In genomic region chr15:72888211-72888610, GRCh38 we compare ENCODE assay signal across 29 cellular contexts.
"Had no signal": no experiment of that assay in that cellular context is flagged by ENCODE, and none has a peak within 500 bp of the region (broad histone marks: within the 10 kb centered on the region; RNA-seq: fewer than 3 reads in every experiment).

No MANE protein-coding gene starts in this region.

- H3K27ac ChIP-seq: neutrophil, ovary, parathyroid adenoma, psoas muscle, right lobe of liver, sigmoid colon, stomach, thoracic aorta, thyroid gland, tibial nerve, upper lobe of left lung, vagina had no signal

- H3K36me3 Mint-ChIP-seq: stimulated activated effector memory CD8-positive, alpha-beta T cell treated with anti-CD3 and anti-CD28 coated beads, Interleukin-12 subunit alpha, Interleukin-12 subunit beta, amount 100 ng/mL, for 72 hours; stimulated activated naive B cell treated with anti-CD40 and anti-IgM and Interleukin-4, amounts not matched to agents 10 μg/mL and 1 μg/mL and 100 μg/mL, for 72 hours had no signal

- H3K4me3 ChIP-seq: ovary, psoas muscle, right lobe of liver, sigmoid colon, stomach, thoracic aorta, thyroid gland, tibial nerve, upper lobe of left lung, vagina had no signal

- H3K9me3 ChIP-seq: neutrophil, ovary, right lobe of liver, sigmoid colon, thoracic aorta, thyroid gland, upper lobe of left lung, vagina had no signal

- H3K27ac Mint-ChIP-seq: naive thymus-derived CD8-positive, alpha-beta T cell; natural killer cell treated with Interleukin-12 subunit alpha and Interleukin-12 subunit beta and Interleukin-15 and Interleukin-18, amount 100 ng/mL, for 72 hours; nephron progenitor cell; progenitor cell of endocrine pancreas; stimulated activated effector memory CD8-positive, alpha-beta T cell treated with anti-CD3 and anti-CD28 coated beads, Interleukin-12 subunit alpha, Interleukin-12 subunit beta, amount 100 ng/mL, for 72 hours; stimulated activated naive B cell treated with anti-CD40 and anti-IgM and Interleukin-4, amounts not matched to agents 10 μg/mL and 1 μg/mL and 100 μg/mL, for 72 hours; stimulated activated naive CD8-positive, alpha-beta T cell treated with anti-CD3 and anti-CD28 coated beads, Interleukin-15, Interleukin-2, amounts not matched to agents 100 ng/mL and 50 ng/mL, for 24 hours had no signal

- H3K4me1 ChIP-seq: parathyroid adenoma, psoas muscle, right lobe of liver, sigmoid colon, stomach, thyroid gland, tibial nerve, upper lobe of left lung, vagina had no signal

- H3K4me3 Mint-ChIP-seq: naive thymus-derived CD8-positive, alpha-beta T cell; natural killer cell treated with Interleukin-12 subunit alpha and Interleukin-12 subunit beta and Interleukin-15 and Interleukin-18, amount 100 ng/mL, for 72 hours; nephron progenitor cell; neural crest cell; stimulated activated effector memory CD8-positive, alpha-beta T cell treated with anti-CD3 and anti-CD28 coated beads, Interleukin-12 subunit alpha, Interleukin-12 subunit beta, amount 100 ng/mL, for 72 hours; stimulated activated naive B cell treated with anti-CD40 and anti-IgM and Interleukin-4, amounts not matched to agents 10 μg/mL and 1 μg/mL and 100 μg/mL, for 72 hours; stimulated activated naive CD8-positive, alpha-beta T cell treated with anti-CD3 and anti-CD28 coated beads, Interleukin-15, Interleukin-2, amounts not matched to agents 100 ng/mL and 50 ng/mL, for 24 hours had no signal

- H3K9me3 Mint-ChIP-seq: natural killer cell treated with Interleukin-12 subunit alpha and Interleukin-12 subunit beta and Interleukin-15 and Interleukin-18, amount 100 ng/mL, for 72 hours had no signal

- H3K36me3 ChIP-seq: neutrophil, ovary, right lobe of liver, sigmoid colon, stomach, thoracic aorta, thyroid gland, tibial nerve, upper lobe of left lung, vagina had no signal

- DNase-seq: naive thymus-derived CD8-positive, alpha-beta T cell; nephron progenitor cell; nucleus accumbens; ovary; posterior cingulate gyrus; psoas muscle; right cardiac atrium; right lobe of liver; sigmoid colon; small intestine; stimulated activated CD4-positive, alpha-beta T cell treated with anti-CD3 and anti-CD28 coated beads, Interleukin-15, amount 100 ng/mL, for 24 hours; stimulated activated CD4-positive, alpha-beta T cell treated with anti-CD3 and anti-CD28 coated beads, Interleukin-2, amount 100 ng/mL, for 24 hours; stimulated activated CD4-positive, alpha-beta T cell treated with anti-CD3 and anti-CD28 coated beads, Interleukin-4, amount 100 ng/mL, for 24 hours; stimulated activated naive B cell treated with anti-CD40 and anti-IgM and Interleukin-4, amounts not matched to agents 10 μg/mL and 1 μg/mL and 100 μg/mL, for 72 hours; stimulated activated naive CD4-positive, alpha-beta T cell treated with Interleukin-2 at 50 U/mL for 16 hours; stomach; thyroid gland; trophoblast cell; upper lobe of left lung had no signal

- H3K4me1 Mint-ChIP-seq: naive thymus-derived CD8-positive, alpha-beta T cell; neural crest cell; stimulated activated effector memory CD8-positive, alpha-beta T cell treated with anti-CD3 and anti-CD28 coated beads, Interleukin-12 subunit alpha, Interleukin-12 subunit beta, amount 100 ng/mL, for 72 hours; stimulated activated naive B cell treated with anti-CD40 and anti-IgM and Interleukin-4, amounts not matched to agents 10 μg/mL and 1 μg/mL and 100 μg/mL, for 72 hours had no signal

- H3K27me3 ChIP-seq: ovary, right lobe of liver, sigmoid colon, thyroid gland, tibial nerve, upper lobe of left lung, vagina had no signal
